ENCODE assay signal across 8 cellular contexts in genomic region chr4:129641179-129641578, GRCh38.
DNase-seq lines count a peak whose midpoint lies in the region; ATAC-seq and TF ChIP-seq lines count a peak whose summit lies in the region.

No MANE protein-coding gene starts in this region.

- H3K36me3 Mint-ChIP-seq in WTC11 = peaks cover 6% of the 10 kb centered on the region
- no peaks in the 10 kb centered on the region for H3K36me3 Mint-ChIP-seq in endothelial cell (ENCODE audit: low read depth, unreplicated experiment)
- H3K36me3 Mint-ChIP-seq in naive thymus-derived CD8-positive, alpha-beta T cell = no peaks in the 10 kb centered on the region
- H3K36me3 Mint-ChIP-seq in type B pancreatic cell = no peaks in the 10 kb centered on the region

- CTCF ChIA-PET in WTC11 (lab: Charles Lee) = interaction anchor here (0.5 to 2.2 kb wide), 12 partner anchors 10 to 295 kb away, joined by 3 to 14 read pairs (median 4); no protein-coding TSS in a partner anchor

- no peak overlapping the region for H3K4me3 Mint-ChIP-seq in WTC11
- H3K4me3 Mint-ChIP-seq in endothelial cell (ENCODE audit: unreplicated experiment) = no peak overlapping the region
- H3K4me3 Mint-ChIP-seq in naive thymus-derived CD8-positive, alpha-beta T cell = no peak overlapping the region
- no peak overlapping the region for H3K4me3 Mint-ChIP-seq in type B pancreatic cell

- H3K4me1 Mint-ChIP-seq in WTC11 = peaks cover 8% of the 10 kb centered on the region; the same call in 1 of the 2 replicates
- peaks cover 2% of the 10 kb centered on the region for H3K4me1 Mint-ChIP-seq in endothelial cell (ENCODE audit: unreplicated experiment)
- H3K4me1 Mint-ChIP-seq in naive thymus-derived CD8-positive, alpha-beta T cell = no peaks in the 10 kb centered on the region
- no peaks in the 10 kb centered on the region for H3K4me1 Mint-ChIP-seq in type B pancreatic cell (ENCODE audit: unreplicated experiment)

- H3K27me3 Mint-ChIP-seq in WTC11 (ENCODE audit: low read depth) = no peaks in the 10 kb centered on the region
- H3K27me3 Mint-ChIP-seq in endothelial cell (ENCODE audit: unreplicated experiment) = no peaks in the 10 kb centered on the region
- H3K27me3 Mint-ChIP-seq in naive thymus-derived CD8-positive, alpha-beta T cell = no peaks in the 10 kb centered on the region
- no peaks in the 10 kb centered on the region for H3K27me3 Mint-ChIP-seq in type B pancreatic cell

- H3K27ac Mint-ChIP-seq in WTC11 (no peak overlapping the region), endothelial cell (ENCODE audit: unreplicated experiment) (no peak overlapping the region), type B pancreatic cell (no peak overlapping the region)
- no peak overlapping the region for H3K27ac Mint-ChIP-seq in naive thymus-derived CD8-positive, alpha-beta T cell

- peak; percentile 36 for DNase-seq in Right ventricle myocardium superior
- no peak for DNase-seq in left ventricle myocardium superior
- DNase-seq in NCI-H1694 (lab: John Stamatoyannopoulos, UW) = peak; percentile 38
- peak; percentile 72 for DNase-seq in WTC11 (ENCODE audit: low spot score)
- DNase-seq in endothelial cell (ENCODE audit: low spot score) = peak; percentile 64
- DNase-seq in naive thymus-derived CD8-positive, alpha-beta T cell = peak in 7 of 10 donors; percentile 9 to 45 (median 32)
- no peak for DNase-seq in type B pancreatic cell (ENCODE audit: extremely low spot score, unreplicated experiment)

- peaks cover 18% of the 10 kb centered on the region for H3K9me3 Mint-ChIP-seq in WTC11
- H3K9me3 Mint-ChIP-seq in endothelial cell (ENCODE audit: unreplicated experiment) = no peaks in the 10 kb centered on the region
- H3K9me3 Mint-ChIP-seq in naive thymus-derived CD8-positive, alpha-beta T cell = peaks cover 0 to 5% (median 2%) of the 10 kb centered on the region in 9 donors
- no peaks in the 10 kb centered on the region for H3K9me3 Mint-ChIP-seq in type B pancreatic cell

- TF ChIP-seq CTCF in WTC11 (IDR thresholded peaks at IDR 0.05) (peak; percentile 73; the same call in 1 of the 2 replicates), endothelial cell (IDR thresholded peaks at IDR 0.05; ENCODE audit: unreplicated experiment) (peak; percentile 90), type B pancreatic cell (conservative IDR thresholded peaks at IDR 0.05) (peak; percentile 83)

- intact Hi-C loops in Right ventricle myocardium superior (cut with DNase I) = loop anchor here (5.0 kb wide), 1 partner anchor 279 kb away; no protein-coding TSS in a partner anchor
- intact Hi-C loops in left ventricle myocardium superior (cut with micrococcal nuclease) = loop anchor here (5.0 kb wide), 1 partner anchor 114 kb away; no protein-coding TSS in a partner anchor

- ATAC-seq in Right ventricle myocardium superior (ENCODE audit: poor library complexity) = no peak
- no peak for ATAC-seq in left ventricle myocardium superior
- ATAC-seq in HG02610 (IDR thresholded peaks at IDR 0.05; ENCODE audit: unreplicated experiment) = peak; percentile 82
- peak; percentile 89 for ATAC-seq in WTC11
- no peak for ATAC-seq in naive thymus-derived CD8-positive, alpha-beta T cell

- POLR2A ChIA-PET in WTC11 (lab: Charles Lee) = no interaction called here
- POLR2A ChIA-PET in naive thymus-derived CD8-positive, alpha-beta T cell (lab: Charles Lee) = no interaction called here

TF ChIP-seq in WTC11, 78 proteins besides CTCF, POLR2A, EP300 and RAD21:
- no peak for TF ChIP-seq ERG (CRISPR knock-in tag; IDR thresholded peaks at IDR 0.05)
TF ChIP-seq in WTC11: peak in this region for 0.

Comparison
In these comparisons a context has a peak if more than half of its experiments do, and no peak if none do; other contexts are left out.
1. DNase-seq: peak in Right ventricle myocardium superior (single experiment), NCI-H1694 (single experiment), WTC11 (single experiment), endothelial cell (single experiment) and naive thymus-derived CD8-positive, alpha-beta T cell (7 of 10); none in left ventricle myocardium superior (single experiment) and type B pancreatic cell (single experiment).
2. ATAC-seq: peak in HG02610 (single experiment) and WTC11 (single experiment); none in Right ventricle myocardium superior (single experiment), left ventricle myocardium superior (single experiment) and naive thymus-derived CD8-positive, alpha-beta T cell (0 of 2).
3. Peak in every context shown above with its lines, with median percentiles within 50 percentile points of each other: CTCF ChIP-seq.